Comparison of ENCODE assay signal across 1 cellular context in genomic region chr7:148940702-148941597, GRCh38.
TF ChIP-seq lines count a peak whose summit lies in the region.

No MANE protein-coding gene starts in this region.

TF ChIP-seq in HepG2, 621 proteins besides CTCF, POLR2A, EP300 and RAD21 (continued from another document and continues in another):
- TF ChIP-seq E2F2 (CRISPR knock-in tag; IDR thresholded peaks at IDR 0.05; ENCODE audit: borderline replicate concordance) (peak; percentile 36; the same call in 1 of the 2 replicates), MXD4 (CRISPR knock-in tag; IDR thresholded peaks at IDR 0.05) (peak; percentile 88), PRMT3 (CRISPR knock-in tag; IDR thresholded peaks at IDR 0.05; ENCODE audit: borderline replicate concordance, low read depth) (no peak), MAZ (IDR thresholded peaks at IDR 0.05; ENCODE audit: borderline replicate concordance, low read depth, low read length) (no peak), MAZ (CRISPR knock-in tag; IDR thresholded peaks at IDR 0.05; ENCODE audit: low read depth) (peak; percentile 80; the same call in 1 of the 2 replicates), SYNCRIP (IDR thresholded peaks at IDR 0.05; ENCODE audit: insufficient read depth, low read depth, low read length) (no peak), ATRX (CRISPR knock-in tag; IDR thresholded peaks at IDR 0.05; ENCODE audit: borderline replicate concordance) (no peak), MED8 (CRISPR knock-in tag; IDR thresholded peaks at IDR 0.05; ENCODE audit: insufficient replicate concordance) (no peak), ZNF605 (CRISPR knock-in tag; IDR thresholded peaks at IDR 0.05) (peak; percentile 78; the same call in 1 of the 2 replicates), EZH2 (conservative IDR thresholded peaks at IDR 0.05; ENCODE audit: low read depth, low read length) (no peak), ZBTB8A (CRISPR knock-in tag; IDR thresholded peaks at IDR 0.05; ENCODE audit: borderline replicate concordance, low read depth) (no peak), ZNF547 (CRISPR knock-in tag; IDR thresholded peaks at IDR 0.05) (peak; percentile 25; the same call in 1 of the 2 replicates), ZNF3 (CRISPR knock-in tag; IDR thresholded peaks at IDR 0.05) (no peak), GABPA (IDR thresholded peaks at IDR 0.05; ENCODE audit: low read depth, low read length) (no peak), GABPA (CRISPR knock-in tag; IDR thresholded peaks at IDR 0.05; ENCODE audit: low read depth) (peak; percentile 24; the same call in 1 of the 2 replicates), SIN3A (IDR thresholded peaks at IDR 0.05; ENCODE audit: borderline replicate concordance, low read depth, low read length) (peak; percentile 52; the same call in 1 of the 2 replicates), ZNF839 (CRISPR knock-in tag; IDR thresholded peaks at IDR 0.05; ENCODE audit: borderline replicate concordance) (no peak), KLF13 (CRISPR knock-in tag; IDR thresholded peaks at IDR 0.05) (no peak), FOXP4 (CRISPR knock-in tag; IDR thresholded peaks at IDR 0.05) (no peak), KLF9 (CRISPR knock-in tag; IDR thresholded peaks at IDR 0.05; ENCODE audit: low read depth) (no peak), ATF5 (CRISPR knock-in tag; IDR thresholded peaks at IDR 0.05; ENCODE audit: low read depth) (no peak), FOXK1 (CRISPR knock-in tag; IDR thresholded peaks at IDR 0.05; ENCODE audit: borderline replicate concordance, low read depth) (peak; percentile 33; the same call in 1 of the 2 replicates), CREB1 (IDR thresholded peaks at IDR 0.05) (no peak), CREB1 (CRISPR knock-in tag; IDR thresholded peaks at IDR 0.05) (peak; percentile 40; the same call in 1 of the 2 replicates), CREBL2 (CRISPR knock-in tag; IDR thresholded peaks at IDR 0.05; ENCODE audit: borderline replicate concordance) (no peak), SMAD9 (CRISPR knock-in tag; IDR thresholded peaks at IDR 0.05) (no peak), GLI4 (CRISPR knock-in tag; IDR thresholded peaks at IDR 0.05; ENCODE audit: borderline replicate concordance) (no peak), RFXAP (CRISPR knock-in tag; IDR thresholded peaks at IDR 0.05; ENCODE audit: borderline replicate concordance) (no peak; the same call in 1 of the 2 replicates), IKZF1 (IDR thresholded peaks at IDR 0.05) (no peak), HNRNPL (IDR thresholded peaks at IDR 0.05; ENCODE audit: low read depth, low read length) (no peak)
- TF ChIP-seq, protein P1, sequence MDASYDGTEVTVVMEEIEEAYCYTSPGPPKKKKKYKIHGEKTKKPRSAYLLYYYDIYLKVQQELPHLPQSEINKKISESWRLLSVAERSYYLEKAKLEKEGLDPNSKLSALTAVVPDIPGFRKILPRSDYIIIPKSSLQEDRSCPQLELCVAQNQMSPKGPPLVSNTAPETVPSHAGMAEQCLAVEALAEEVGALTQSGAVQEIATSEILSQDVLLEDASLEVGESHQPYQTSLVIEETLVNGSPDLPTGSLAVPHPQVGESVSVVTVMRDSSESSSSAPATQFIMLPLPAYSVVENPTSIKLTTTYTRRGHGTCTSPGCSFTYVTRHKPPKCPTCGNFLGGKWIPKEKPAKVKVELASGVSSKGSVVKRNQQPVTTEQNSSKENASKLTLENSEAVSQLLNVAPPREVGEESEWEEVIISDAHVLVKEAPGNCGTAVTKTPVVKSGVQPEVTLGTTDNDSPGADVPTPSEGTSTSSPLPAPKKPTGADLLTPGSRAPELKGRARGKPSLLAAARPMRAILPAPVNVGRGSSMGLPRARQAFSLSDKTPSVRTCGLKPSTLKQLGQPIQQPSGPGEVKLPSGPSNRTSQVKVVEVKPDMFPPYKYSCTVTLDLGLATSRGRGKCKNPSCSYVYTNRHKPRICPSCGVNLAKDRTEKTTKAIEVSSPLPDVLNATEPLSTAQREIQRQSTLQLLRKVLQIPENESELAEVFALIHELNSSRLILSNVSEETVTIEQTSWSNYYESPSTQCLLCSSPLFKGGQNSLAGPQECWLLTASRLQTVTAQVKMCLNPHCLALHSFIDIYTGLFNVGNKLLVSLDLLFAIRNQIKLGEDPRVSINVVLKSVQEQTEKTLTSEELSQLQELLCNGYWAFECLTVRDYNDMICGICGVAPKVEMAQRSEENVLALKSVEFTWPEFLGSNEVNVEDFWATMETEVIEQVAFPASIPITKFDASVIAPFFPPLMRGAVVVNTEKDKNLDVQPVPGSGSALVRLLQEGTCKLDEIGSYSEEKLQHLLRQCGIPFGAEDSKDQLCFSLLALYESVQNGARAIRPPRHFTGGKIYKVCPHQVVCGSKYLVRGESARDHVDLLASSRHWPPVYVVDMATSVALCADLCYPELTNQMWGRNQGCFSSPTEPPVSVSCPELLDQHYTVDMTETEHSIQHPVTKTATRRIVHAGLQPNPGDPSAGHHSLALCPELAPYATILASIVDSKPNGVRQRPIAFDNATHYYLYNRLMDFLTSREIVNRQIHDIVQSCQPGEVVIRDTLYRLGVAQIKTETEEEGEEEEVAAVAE (CRISPR knock-in tag; IDR thresholded peaks at IDR 0.05; ENCODE audit: borderline replicate concordance): 0 out of 2 replicates have a peak, but pooled peaks have one; percentile 38
- TF ChIP-seq, protein P2, sequence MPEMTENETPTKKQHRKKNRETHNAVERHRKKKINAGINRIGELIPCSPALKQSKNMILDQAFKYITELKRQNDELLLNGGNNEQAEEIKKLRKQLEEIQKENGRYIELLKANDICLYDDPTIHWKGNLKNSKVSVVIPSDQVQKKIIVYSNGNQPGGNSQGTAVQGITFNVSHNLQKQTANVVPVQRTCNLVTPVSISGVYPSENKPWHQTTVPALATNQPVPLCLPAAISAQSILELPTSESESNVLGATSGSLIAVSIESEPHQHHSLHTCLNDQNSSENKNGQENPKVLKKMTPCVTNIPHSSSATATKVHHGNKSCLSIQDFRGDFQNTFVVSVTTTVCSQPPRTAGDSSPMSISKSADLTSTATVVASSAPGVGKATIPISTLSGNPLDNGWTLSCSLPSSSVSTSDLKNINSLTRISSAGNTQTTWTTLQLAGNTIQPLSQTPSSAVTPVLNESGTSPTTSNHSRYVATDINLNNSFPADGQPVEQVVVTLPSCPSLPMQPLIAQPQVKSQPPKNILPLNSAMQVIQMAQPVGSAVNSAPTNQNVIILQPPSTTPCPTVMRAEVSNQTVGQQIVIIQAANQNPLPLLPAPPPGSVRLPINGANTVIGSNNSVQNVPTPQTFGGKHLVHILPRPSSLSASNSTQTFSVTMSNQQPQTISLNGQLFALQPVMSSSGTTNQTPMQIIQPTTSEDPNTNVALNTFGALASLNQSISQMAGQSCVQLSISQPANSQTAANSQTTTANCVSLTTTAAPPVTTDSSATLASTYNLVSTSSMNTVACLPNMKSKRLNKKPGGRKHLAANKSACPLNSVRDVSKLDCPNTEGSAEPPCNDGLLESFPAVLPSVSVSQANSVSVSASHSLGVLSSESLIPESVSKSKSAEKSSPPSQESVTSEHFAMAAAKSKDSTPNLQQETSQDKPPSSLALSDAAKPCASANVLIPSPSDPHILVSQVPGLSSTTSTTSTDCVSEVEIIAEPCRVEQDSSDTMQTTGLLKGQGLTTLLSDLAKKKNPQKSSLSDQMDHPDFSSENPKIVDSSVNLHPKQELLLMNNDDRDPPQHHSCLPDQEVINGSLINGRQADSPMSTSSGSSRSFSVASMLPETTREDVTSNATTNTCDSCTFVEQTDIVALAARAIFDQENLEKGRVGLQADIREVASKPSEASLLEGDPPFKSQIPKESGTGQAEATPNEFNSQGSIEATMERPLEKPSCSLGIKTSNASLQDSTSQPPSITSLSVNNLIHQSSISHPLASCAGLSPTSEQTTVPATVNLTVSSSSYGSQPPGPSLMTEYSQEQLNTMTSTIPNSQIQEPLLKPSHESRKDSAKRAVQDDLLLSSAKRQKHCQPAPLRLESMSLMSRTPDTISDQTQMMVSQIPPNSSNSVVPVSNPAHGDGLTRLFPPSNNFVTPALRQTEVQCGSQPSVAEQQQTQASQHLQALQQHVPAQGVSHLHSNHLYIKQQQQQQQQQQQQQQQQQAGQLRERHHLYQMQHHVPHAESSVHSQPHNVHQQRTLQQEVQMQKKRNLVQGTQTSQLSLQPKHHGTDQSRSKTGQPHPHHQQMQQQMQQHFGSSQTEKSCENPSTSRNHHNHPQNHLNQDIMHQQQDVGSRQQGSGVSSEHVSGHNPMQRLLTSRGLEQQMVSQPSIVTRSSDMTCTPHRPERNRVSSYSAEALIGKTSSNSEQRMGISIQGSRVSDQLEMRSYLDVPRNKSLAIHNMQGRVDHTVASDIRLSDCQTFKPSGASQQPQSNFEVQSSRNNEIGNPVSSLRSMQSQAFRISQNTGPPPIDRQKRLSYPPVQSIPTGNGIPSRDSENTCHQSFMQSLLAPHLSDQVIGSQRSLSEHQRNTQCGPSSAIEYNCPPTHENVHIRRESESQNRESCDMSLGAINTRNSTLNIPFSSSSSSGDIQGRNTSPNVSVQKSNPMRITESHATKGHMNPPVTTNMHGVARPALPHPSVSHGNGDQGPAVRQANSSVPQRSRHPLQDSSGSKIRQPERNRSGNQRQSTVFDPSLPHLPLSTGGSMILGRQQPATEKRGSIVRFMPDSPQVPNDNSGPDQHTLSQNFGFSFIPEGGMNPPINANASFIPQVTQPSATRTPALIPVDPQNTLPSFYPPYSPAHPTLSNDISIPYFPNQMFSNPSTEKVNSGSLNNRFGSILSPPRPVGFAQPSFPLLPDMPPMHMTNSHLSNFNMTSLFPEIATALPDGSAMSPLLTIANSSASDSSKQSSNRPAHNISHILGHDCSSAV (CRISPR knock-in tag; IDR thresholded peaks at IDR 0.05; ENCODE audit: borderline replicate concordance): no peak
- TF ChIP-seq, protein P3, sequence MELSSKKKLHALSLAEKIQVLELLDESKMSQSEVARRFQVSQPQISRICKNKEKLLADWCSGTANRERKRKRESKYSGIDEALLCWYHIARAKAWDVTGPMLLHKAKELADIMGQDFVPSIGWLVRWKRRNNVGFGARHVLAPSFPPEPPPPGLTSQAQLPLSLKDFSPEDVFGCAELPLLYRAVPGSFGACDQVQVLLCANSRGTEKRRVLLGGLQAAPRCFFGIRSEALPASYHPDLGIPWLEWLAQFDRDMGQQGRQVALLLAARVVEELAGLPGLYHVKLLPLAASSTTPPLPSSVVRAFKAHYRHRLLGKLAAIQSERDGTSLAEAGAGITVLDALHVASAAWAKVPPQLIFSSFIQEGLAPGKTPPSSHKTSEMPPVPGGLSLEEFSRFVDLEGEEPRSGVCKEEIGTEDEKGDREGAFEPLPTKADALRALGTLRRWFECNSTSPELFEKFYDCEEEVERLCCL (CRISPR knock-in tag; IDR thresholded peaks at IDR 0.05; ENCODE audit: borderline replicate concordance): 0 out of 2 replicates have a peak, but pooled peaks have one; percentile 46
- TF ChIP-seq, protein P4, sequence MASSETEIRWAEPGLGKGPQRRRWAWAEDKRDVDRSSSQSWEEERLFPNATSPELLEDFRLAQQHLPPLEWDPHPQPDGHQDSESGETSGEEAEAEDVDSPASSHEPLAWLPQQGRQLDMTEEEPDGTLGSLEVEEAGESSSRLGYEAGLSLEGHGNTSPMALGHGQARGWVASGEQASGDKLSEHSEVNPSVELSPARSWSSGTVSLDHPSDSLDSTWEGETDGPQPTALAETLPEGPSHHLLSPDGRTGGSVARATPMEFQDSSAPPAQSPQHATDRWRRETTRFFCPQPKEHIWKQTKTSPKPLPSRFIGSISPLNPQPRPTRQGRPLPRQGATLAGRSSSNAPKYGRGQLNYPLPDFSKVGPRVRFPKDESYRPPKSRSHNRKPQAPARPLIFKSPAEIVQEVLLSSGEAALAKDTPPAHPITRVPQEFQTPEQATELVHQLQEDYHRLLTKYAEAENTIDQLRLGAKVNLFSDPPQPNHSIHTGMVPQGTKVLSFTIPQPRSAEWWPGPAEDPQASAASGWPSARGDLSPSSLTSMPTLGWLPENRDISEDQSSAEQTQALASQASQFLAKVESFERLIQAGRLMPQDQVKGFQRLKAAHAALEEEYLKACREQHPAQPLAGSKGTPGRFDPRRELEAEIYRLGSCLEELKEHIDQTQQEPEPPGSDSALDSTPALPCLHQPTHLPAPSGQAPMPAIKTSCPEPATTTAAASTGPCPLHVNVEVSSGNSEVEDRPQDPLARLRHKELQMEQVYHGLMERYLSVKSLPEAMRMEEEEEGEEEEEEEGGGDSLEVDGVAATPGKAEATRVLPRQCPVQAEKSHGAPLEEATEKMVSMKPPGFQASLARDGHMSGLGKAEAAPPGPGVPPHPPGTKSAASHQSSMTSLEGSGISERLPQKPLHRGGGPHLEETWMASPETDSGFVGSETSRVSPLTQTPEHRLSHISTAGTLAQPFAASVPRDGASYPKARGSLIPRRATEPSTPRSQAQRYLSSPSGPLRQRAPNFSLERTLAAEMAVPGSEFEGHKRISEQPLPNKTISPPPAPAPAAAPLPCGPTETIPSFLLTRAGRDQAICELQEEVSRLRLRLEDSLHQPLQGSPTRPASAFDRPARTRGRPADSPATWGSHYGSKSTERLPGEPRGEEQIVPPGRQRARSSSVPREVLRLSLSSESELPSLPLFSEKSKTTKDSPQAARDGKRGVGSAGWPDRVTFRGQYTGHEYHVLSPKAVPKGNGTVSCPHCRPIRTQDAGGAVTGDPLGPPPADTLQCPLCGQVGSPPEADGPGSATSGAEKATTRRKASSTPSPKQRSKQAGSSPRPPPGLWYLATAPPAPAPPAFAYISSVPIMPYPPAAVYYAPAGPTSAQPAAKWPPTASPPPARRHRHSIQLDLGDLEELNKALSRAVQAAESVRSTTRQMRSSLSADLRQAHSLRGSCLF (CRISPR knock-in tag; IDR thresholded peaks at IDR 0.05; ENCODE audit: borderline replicate concordance): no peak
